Comparison of ENCODE assay signal across 7 cellular contexts in genomic region chrX:37348237-37349130, GRCh38. TPM values are rescaled to one million over a fixed set of nuclear protein-coding genes. Genes with fewer than 3 reads are reported as not detected.
A peak's percentile ranks its signal among the peaks of the same experiment; 100 is the strongest.
DNase-seq lines count a peak whose midpoint lies in the region; ATAC-seq, FAIRE-seq and TF ChIP-seq lines count a peak whose summit lies in the region.

No MANE protein-coding gene starts in this region.

- H3K4me1 ChIP-seq in liver (ENCODE audit: control insufficient read depth in 4 of 4, insufficient read depth in 4 of 4, low read length in 3 of 4), result peaks cover 0 to 17% (median 4%) of the 10 kb centered on the region in 4 donors
- no peaks in the 10 kb centered on the region for H3K4me1 ChIP-seq in thoracic aorta (ENCODE audit: control insufficient read depth in 1 of 2, low read depth in 2 of 2)

- FAIRE-seq in colon (lab: Jason Lieb, UNC), result peak; percentile 80

- ATAC-seq in thoracic aorta (ENCODE audit: insufficient number of reproducible peaks, low FRiP score, low read depth) (no peak), GM19463 (IDR thresholded peaks at IDR 0.05; ENCODE audit: unreplicated experiment) (no peak)

- H3K27ac ChIP-seq in liver (ENCODE audit: low read depth in 1 of 2, low read length in 2 of 2) (peak overlapping the region; percentile 77 to 84), thoracic aorta (peak overlapping the region in 1 of 2 donors; percentile 73)

- no peak overlapping the region for H3K9ac ChIP-seq in liver (ENCODE audit: low read depth in 1 of 2, low read length in 2 of 2)

- TF ChIP-seq CTCF in liver (IDR thresholded peaks at IDR 0.05; ENCODE audit: low read depth, low read length, missing input control) (no peak), thoracic aorta (IDR thresholded peaks at IDR 0.05) (no peak), GM20000 (IDR thresholded peaks at IDR 0.05; ENCODE audit: extremely low read depth, missing control alignments) (no peak)

- 12% methylated on average over 24 of the region's 24 CpGs for WGBS in liver

- no peak for TF ChIP-seq RAD21 in liver (IDR thresholded peaks at IDR 0.05)

- H3K9me3 ChIP-seq in liver (ENCODE audit: control insufficient read depth in 4 of 4, low read length in 3 of 4) (no peaks in the 10 kb centered on the region), thoracic aorta (no peaks in the 10 kb centered on the region)

- DNase-seq in NCI-H226 (peak; percentile 3), thoracic aorta (ENCODE audit: low spot score) (no peak), NOMO-1 (lab: John Stamatoyannopoulos, UW; ENCODE audit: unreplicated experiment in 2 of 2) (no peak), GM20000 (ENCODE audit: low spot score) (no peak)

- no peaks in the 10 kb centered on the region for H3K27me3 ChIP-seq in liver (ENCODE audit: control insufficient read depth in 4 of 4, insufficient read depth in 4 of 4, low read length in 3 of 4)
- H3K27me3 ChIP-seq in thoracic aorta (replicated peaks; ENCODE audit: insufficient read depth), result no peaks in the 10 kb centered on the region

- peak overlapping the region; percentile 18 to 70 (median 64) for H3K4me3 ChIP-seq in liver (ENCODE audit: low read depth in 1 of 3, low read length in 3 of 3)
- peak overlapping the region; percentile 87 for H3K4me3 ChIP-seq in thoracic aorta

- H3K36me3 ChIP-seq in liver (ENCODE audit: control insufficient read depth in 4 of 4, insufficient read depth in 3 of 4, low read depth in 1 of 4, low read length in 3 of 4) (no peaks in the 10 kb centered on the region), thoracic aorta (no peaks in the 10 kb centered on the region)

TF ChIP-seq in liver, 16 proteins besides CTCF, POLR2A, EP300 and RAD21:
- TF ChIP-seq REST (IDR thresholded peaks at IDR 0.05), result no peak

RNA-seq across cellular contexts. Expression of gene PRRG1, which starts 0.7 kb away (rescaled TPM):
- 1 to 10 TPM; 1.2 to 6.6 TPM for total RNA-seq in liver
- 1 to 10 TPM; 1.7 to 1.8 TPM for polyA plus RNA-seq in liver
- total RNA-seq in thoracic aorta, result 10 to 100 TPM in 1 of 2 donors, 1 to 10 TPM in 1; 7.2 to 15.2 TPM
